ENCODE assay signal across 20 cellular contexts in genomic region chr12:65615091-65615490, GRCh38.
DNase-seq lines count a peak whose midpoint lies in the region; ATAC-seq and TF ChIP-seq lines count a peak whose summit lies in the region.
"Had no signal": no experiment of that assay in that cellular context is flagged by ENCODE, and none has a peak within 500 bp of the region (broad histone marks: within the 10 kb centered on the region; RNA-seq: fewer than 3 reads in every experiment).

No MANE protein-coding gene starts in this region.

- no peak overlapping the region for H3K27ac Mint-ChIP-seq in effector memory CD8-positive, alpha-beta T cell
- H3K27ac Mint-ChIP-seq: natural killer cell had no signal

- H3K27me3 ChIP-seq in SJSA1 (replicated peaks) (no peaks in the 10 kb centered on the region), fibroblast of lung (ENCODE audit: control insufficient read depth, insufficient read depth, low read length) (no peaks in the 10 kb centered on the region)
- H3K27me3 ChIP-seq: colonic mucosa had no signal

- H3K9me3 ChIP-seq in SJSA1 (replicated peaks) (no peaks in the 10 kb centered on the region), fibroblast of lung (ENCODE audit: control insufficient read depth, insufficient read depth, low read depth, low read length) (no peaks in the 10 kb centered on the region)
- H3K9me3 ChIP-seq: colonic mucosa, HAP-1, prostate gland, thoracic aorta had no signal

- H3K36me3 Mint-ChIP-seq in effector memory CD8-positive, alpha-beta T cell (ENCODE audit: insufficient read depth), result no peaks in the 10 kb centered on the region
- H3K36me3 Mint-ChIP-seq: natural killer cell had no signal

- peak overlapping the region; percentile 45 for H3K4me2 ChIP-seq in fibroblast of lung (ENCODE audit: extremely low read depth, insufficient read depth, low read length)

- no peak overlapping the region for H3K4me3 Mint-ChIP-seq in effector memory CD8-positive, alpha-beta T cell
- H3K4me3 Mint-ChIP-seq: natural killer cell had no signal

- H3K36me3 ChIP-seq in SJSA1 (no peaks in the 10 kb centered on the region), fibroblast of lung (ENCODE audit: control insufficient read depth, insufficient read depth, low read length) (no peaks in the 10 kb centered on the region)
- H3K36me3 ChIP-seq: colonic mucosa, HAP-1, prostate gland, thoracic aorta had no signal

- no peaks in the 10 kb centered on the region for H3K79me2 ChIP-seq in fibroblast of lung (ENCODE audit: control insufficient read depth, insufficient read depth, low read length)

- no peak overlapping the region for H3K4me3 ChIP-seq in SJSA1
- H3K4me3 ChIP-seq in fibroblast of lung (replicated peaks in 1 of 4; ENCODE audit: control extremely low read depth in 1 of 4, insufficient read depth in 1 of 4, low read depth in 3 of 4, low read length in 4 of 4), result no peak overlapping the region
- no peak overlapping the region for H3K4me3 ChIP-seq in skeletal muscle cell (ENCODE audit: low read depth, low read length)
- H3K4me3 ChIP-seq: colonic mucosa, HAP-1, prostate gland, thoracic aorta had no signal

- no peaks in the 10 kb centered on the region for H3K4me1 Mint-ChIP-seq in effector memory CD8-positive, alpha-beta T cell (ENCODE audit: low read depth in 2 of 2)
- H3K4me1 Mint-ChIP-seq: natural killer cell had no signal

- peak; percentile 57 for DNase-seq in ELR (ENCODE audit: low read depth)
- no peak for DNase-seq in SJSA1 (ENCODE audit: low read depth in 1 of 2, low spot score in 2 of 2)
- DNase-seq in fibroblast of lung (ENCODE audit: low read depth in 2 of 2), result peak; percentile 95 to 96
- DNase-seq in skeletal muscle cell (ENCODE audit: low read depth), result peak; percentile 93
- no peak for DNase-seq in RPMI8226
- no peak for DNase-seq in activated CD4-positive, alpha-beta T cell treated with anti-CD3 and anti-CD28 coated beads, Interleukin-2, amount 50 U/mL, for 48 hours
- no peak for DNase-seq in NCI-H526 (lab: John Stamatoyannopoulos, UW)
- DNase-seq in effector memory CD8-positive, alpha-beta T cell, result no peak
- DNase-seq: anterior cingulate cortex, C1 segment of cervical spinal cord, colonic mucosa, head of caudate nucleus, islet precursor cell, mammary epithelial cell, natural killer cell, NCI-H446 had no signal

- peak overlapping the region; percentile 62 for H3K27ac ChIP-seq in SJSA1
- peak overlapping the region; percentile 50 for H3K27ac ChIP-seq in fibroblast of lung (ENCODE audit: insufficient read depth, low read length)
- H3K27ac ChIP-seq: colonic mucosa, prostate gland, thoracic aorta had no signal

- H3K4me1 ChIP-seq in SJSA1 (replicated peaks) (peaks cover 51% of the 10 kb centered on the region), fibroblast of lung (ENCODE audit: control insufficient read depth, extremely low read depth, insufficient read depth, low read length) (peaks cover 19% of the 10 kb centered on the region)
- H3K4me1 ChIP-seq: colonic mucosa, HAP-1, prostate gland had no signal

- H3K27me3 Mint-ChIP-seq in effector memory CD8-positive, alpha-beta T cell, result peaks cover 0 to 17% of the 10 kb centered on the region in 2 donors

- no peak overlapping the region for H3K9ac ChIP-seq in fibroblast of lung (ENCODE audit: insufficient read depth, low read length)

- H4K20me1 ChIP-seq in fibroblast of lung (ENCODE audit: control insufficient read depth, extremely low read depth, insufficient read depth, low read length), result no peaks in the 10 kb centered on the region

- no peak for TF ChIP-seq CTCF in fibroblast of lung (conservative IDR thresholded peaks at IDR 0.05 in 1 of 2, IDR thresholded peaks at IDR 0.05 in 1 of 2; ENCODE audit: low read depth in 1 of 2, low read length in 2 of 2)

- no peak overlapping the region for H2AFZ ChIP-seq in fibroblast of lung (ENCODE audit: low read length)

- no peaks in the 10 kb centered on the region for H3K9me3 Mint-ChIP-seq in effector memory CD8-positive, alpha-beta T cell
- H3K9me3 Mint-ChIP-seq: natural killer cell had no signal

- ATAC-seq in effector memory CD8-positive, alpha-beta T cell (replicated peaks), result no peak
- ATAC-seq: activated CD4-positive, CD25-positive, alpha-beta regulatory T cell treated with anti-CD3 and anti-CD28 coated beads, Interleukin-2, amount 50 U/mL, for 24 hours; natural killer cell had no signal

Comparison
In these comparisons a context has a peak if more than half of its experiments do, and no peak if none do; other contexts are left out.
1. DNase-seq: peak in ELR (single experiment), fibroblast of lung (2 of 2) and skeletal muscle cell (single experiment); none in SJSA1 (0 of 2), RPMI8226 (single experiment), activated CD4-positive, alpha-beta T cell treated with anti-CD3 and anti-CD28 coated beads, Interleukin-2, amount 50 U/mL, for 48 hours (0 of 2), NCI-H526 (0 of 2) and effector memory CD8-positive, alpha-beta T cell (0 of 3).